ENCODE assay signal across 2 cellular contexts in the genomic region with DNA sequence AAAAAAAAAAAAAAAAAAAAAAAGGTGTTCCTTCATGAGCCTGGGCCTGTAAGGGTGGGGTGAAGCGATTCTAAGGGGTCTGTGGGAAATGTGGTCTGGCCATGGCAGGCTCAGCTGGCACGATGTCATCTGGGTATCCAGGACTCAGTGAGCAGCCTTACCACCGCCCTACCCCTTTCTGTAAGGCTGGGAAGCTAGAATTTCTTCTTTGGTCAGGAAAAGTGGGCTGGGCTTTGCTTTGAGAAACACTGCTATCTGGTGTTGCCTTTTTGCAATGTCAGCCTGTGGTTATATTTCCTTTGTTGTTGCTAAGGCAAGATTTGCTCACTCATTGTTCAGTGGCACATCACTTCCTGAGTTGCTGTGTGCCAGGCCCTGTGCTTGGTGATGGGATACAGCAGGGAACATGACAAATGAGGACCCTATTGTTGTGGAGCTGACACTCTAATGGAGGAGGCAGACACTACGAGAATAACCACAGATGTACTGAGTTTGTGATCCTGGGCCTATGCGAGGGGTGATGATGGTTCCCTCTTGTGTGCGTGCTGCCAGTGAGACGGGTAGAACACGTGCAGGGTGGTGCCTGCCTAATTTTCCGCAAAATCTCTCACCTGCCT.
TF ChIP-seq lines count a peak whose summit lies in the region.

No MANE protein-coding gene starts in this region.

TF ChIP-seq in Ishikawa, 13 proteins besides CTCF, POLR2A, EP300 and RAD21:
- TF ChIP-seq, protein P1, sequence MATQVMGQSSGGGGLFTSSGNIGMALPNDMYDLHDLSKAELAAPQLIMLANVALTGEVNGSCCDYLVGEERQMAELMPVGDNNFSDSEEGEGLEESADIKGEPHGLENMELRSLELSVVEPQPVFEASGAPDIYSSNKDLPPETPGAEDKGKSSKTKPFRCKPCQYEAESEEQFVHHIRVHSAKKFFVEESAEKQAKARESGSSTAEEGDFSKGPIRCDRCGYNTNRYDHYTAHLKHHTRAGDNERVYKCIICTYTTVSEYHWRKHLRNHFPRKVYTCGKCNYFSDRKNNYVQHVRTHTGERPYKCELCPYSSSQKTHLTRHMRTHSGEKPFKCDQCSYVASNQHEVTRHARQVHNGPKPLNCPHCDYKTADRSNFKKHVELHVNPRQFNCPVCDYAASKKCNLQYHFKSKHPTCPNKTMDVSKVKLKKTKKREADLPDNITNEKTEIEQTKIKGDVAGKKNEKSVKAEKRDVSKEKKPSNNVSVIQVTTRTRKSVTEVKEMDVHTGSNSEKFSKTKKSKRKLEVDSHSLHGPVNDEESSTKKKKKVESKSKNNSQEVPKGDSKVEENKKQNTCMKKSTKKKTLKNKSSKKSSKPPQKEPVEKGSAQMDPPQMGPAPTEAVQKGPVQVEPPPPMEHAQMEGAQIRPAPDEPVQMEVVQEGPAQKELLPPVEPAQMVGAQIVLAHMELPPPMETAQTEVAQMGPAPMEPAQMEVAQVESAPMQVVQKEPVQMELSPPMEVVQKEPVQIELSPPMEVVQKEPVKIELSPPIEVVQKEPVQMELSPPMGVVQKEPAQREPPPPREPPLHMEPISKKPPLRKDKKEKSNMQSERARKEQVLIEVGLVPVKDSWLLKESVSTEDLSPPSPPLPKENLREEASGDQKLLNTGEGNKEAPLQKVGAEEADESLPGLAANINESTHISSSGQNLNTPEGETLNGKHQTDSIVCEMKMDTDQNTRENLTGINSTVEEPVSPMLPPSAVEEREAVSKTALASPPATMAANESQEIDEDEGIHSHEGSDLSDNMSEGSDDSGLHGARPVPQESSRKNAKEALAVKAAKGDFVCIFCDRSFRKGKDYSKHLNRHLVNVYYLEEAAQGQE (IDR thresholded peaks at IDR 0.05; ENCODE audit: low read depth), result no peak
- TF ChIP-seq TEAD4 (IDR thresholded peaks at IDR 0.05) (no peak), FOXM1 (IDR thresholded peaks at IDR 0.05; ENCODE audit: borderline replicate concordance, low read depth) (no peak), MAX (IDR thresholded peaks at IDR 0.05) (no peak), TAF1 (IDR thresholded peaks at IDR 0.05; ENCODE audit: low read depth) (no peak), ZBTB7A (IDR thresholded peaks at IDR 0.05; ENCODE audit: low read depth) (no peak), YY1 (IDR thresholded peaks at IDR 0.05; ENCODE audit: low read depth) (no peak), CREB1 (IDR thresholded peaks at IDR 0.05; ENCODE audit: low read depth) (no peak), TCF12 (IDR thresholded peaks at IDR 0.05; ENCODE audit: low read depth) (no peak), CEBPB (IDR thresholded peaks at IDR 0.05) (no peak), EGR1 (IDR thresholded peaks at IDR 0.05) (no peak), NFIC (IDR thresholded peaks at IDR 0.05) (no peak)
- TF ChIP-seq, protein P2, sequence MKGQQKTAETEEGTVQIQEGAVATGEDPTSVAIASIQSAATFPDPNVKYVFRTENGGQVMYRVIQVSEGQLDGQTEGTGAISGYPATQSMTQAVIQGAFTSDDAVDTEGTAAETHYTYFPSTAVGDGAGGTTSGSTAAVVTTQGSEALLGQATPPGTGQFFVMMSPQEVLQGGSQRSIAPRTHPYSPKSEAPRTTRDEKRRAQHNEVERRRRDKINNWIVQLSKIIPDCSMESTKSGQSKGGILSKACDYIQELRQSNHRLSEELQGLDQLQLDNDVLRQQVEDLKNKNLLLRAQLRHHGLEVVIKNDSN (IDR thresholded peaks at IDR 0.05), result no peak

TF ChIP-seq in H1, 55 proteins besides CTCF, POLR2A, EP300 and RAD21 (continued from another document):
- TF ChIP-seq, protein P3, sequence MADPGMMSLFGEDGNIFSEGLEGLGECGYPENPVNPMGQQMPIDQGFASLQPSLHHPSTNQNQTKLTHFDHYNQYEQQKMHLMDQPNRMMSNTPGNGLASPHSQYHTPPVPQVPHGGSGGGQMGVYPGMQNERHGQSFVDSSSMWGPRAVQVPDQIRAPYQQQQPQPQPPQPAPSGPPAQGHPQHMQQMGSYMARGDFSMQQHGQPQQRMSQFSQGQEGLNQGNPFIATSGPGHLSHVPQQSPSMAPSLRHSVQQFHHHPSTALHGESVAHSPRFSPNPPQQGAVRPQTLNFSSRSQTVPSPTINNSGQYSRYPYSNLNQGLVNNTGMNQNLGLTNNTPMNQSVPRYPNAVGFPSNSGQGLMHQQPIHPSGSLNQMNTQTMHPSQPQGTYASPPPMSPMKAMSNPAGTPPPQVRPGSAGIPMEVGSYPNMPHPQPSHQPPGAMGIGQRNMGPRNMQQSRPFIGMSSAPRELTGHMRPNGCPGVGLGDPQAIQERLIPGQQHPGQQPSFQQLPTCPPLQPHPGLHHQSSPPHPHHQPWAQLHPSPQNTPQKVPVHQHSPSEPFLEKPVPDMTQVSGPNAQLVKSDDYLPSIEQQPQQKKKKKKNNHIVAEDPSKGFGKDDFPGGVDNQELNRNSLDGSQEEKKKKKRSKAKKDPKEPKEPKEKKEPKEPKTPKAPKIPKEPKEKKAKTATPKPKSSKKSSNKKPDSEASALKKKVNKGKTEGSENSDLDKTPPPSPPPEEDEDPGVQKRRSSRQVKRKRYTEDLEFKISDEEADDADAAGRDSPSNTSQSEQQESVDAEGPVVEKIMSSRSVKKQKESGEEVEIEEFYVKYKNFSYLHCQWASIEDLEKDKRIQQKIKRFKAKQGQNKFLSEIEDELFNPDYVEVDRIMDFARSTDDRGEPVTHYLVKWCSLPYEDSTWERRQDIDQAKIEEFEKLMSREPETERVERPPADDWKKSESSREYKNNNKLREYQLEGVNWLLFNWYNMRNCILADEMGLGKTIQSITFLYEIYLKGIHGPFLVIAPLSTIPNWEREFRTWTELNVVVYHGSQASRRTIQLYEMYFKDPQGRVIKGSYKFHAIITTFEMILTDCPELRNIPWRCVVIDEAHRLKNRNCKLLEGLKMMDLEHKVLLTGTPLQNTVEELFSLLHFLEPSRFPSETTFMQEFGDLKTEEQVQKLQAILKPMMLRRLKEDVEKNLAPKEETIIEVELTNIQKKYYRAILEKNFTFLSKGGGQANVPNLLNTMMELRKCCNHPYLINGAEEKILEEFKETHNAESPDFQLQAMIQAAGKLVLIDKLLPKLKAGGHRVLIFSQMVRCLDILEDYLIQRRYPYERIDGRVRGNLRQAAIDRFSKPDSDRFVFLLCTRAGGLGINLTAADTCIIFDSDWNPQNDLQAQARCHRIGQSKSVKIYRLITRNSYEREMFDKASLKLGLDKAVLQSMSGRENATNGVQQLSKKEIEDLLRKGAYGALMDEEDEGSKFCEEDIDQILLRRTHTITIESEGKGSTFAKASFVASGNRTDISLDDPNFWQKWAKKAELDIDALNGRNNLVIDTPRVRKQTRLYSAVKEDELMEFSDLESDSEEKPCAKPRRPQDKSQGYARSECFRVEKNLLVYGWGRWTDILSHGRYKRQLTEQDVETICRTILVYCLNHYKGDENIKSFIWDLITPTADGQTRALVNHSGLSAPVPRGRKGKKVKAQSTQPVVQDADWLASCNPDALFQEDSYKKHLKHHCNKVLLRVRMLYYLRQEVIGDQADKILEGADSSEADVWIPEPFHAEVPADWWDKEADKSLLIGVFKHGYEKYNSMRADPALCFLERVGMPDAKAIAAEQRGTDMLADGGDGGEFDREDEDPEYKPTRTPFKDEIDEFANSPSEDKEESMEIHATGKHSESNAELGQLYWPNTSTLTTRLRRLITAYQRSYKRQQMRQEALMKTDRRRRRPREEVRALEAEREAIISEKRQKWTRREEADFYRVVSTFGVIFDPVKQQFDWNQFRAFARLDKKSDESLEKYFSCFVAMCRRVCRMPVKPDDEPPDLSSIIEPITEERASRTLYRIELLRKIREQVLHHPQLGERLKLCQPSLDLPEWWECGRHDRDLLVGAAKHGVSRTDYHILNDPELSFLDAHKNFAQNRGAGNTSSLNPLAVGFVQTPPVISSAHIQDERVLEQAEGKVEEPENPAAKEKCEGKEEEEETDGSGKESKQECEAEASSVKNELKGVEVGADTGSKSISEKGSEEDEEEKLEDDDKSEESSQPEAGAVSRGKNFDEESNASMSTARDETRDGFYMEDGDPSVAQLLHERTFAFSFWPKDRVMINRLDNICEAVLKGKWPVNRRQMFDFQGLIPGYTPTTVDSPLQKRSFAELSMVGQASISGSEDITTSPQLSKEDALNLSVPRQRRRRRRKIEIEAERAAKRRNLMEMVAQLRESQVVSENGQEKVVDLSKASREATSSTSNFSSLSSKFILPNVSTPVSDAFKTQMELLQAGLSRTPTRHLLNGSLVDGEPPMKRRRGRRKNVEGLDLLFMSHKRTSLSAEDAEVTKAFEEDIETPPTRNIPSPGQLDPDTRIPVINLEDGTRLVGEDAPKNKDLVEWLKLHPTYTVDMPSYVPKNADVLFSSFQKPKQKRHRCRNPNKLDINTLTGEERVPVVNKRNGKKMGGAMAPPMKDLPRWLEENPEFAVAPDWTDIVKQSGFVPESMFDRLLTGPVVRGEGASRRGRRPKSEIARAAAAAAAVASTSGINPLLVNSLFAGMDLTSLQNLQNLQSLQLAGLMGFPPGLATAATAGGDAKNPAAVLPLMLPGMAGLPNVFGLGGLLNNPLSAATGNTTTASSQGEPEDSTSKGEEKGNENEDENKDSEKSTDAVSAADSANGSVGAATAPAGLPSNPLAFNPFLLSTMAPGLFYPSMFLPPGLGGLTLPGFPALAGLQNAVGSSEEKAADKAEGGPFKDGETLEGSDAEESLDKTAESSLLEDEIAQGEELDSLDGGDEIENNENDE (IDR thresholded peaks at IDR 0.05; ENCODE audit: insufficient replicate concordance, low read length), result no peak
- TF ChIP-seq TAF1 (IDR thresholded peaks at IDR 0.05; ENCODE audit: low read depth, low read length), result no peak
- TF ChIP-seq SUZ12 (IDR thresholded peaks at IDR 0.05; ENCODE audit: low read length), result no peak
- TF ChIP-seq ATF3 (IDR thresholded peaks at IDR 0.05; ENCODE audit: insufficient read depth, low read depth, low read length), result no peak
